Comparison of ENCODE assay signal across 8 cellular contexts in genomic region chr6:152267967-152268845, GRCh38.
DNase-seq lines count a peak whose midpoint lies in the region; ATAC-seq and TF ChIP-seq lines count a peak whose summit lies in the region.

No MANE protein-coding gene starts in this region.

- in situ Hi-C loops in GM13976 (cut with MboI; ENCODE audit: low sequenced_read_pairs, unreplicated experiment), result loop anchor here (10.0 kb wide), 2 partner anchors 503 to 583 kb away; no protein-coding TSS in a partner anchor

- no peaks in the 10 kb centered on the region for H3K27me3 ChIP-seq in BJ (ENCODE audit: control insufficient read depth, insufficient read depth, low read length)
- no peaks in the 10 kb centered on the region for H3K27me3 ChIP-seq in parathyroid adenoma (ENCODE audit: control insufficient read depth, insufficient read depth, low read length)

- CTCF ChIA-PET in BJ (lab: Yijun Ruan, JAX), result interaction anchor here (0.5 to 1.6 kb wide), 9 partner anchors 10 to 829 kb away, joined by 3 to 5 read pairs (median 3); no protein-coding TSS in a partner anchor

- H2AFZ ChIP-seq in parathyroid adenoma, result no peak overlapping the region

- no peak for DNase-seq in BJ (ENCODE audit: low read depth)
- DNase-seq in GM13976 (ENCODE audit: low spot score), result peak; percentile 24
- DNase-seq in OCI-M2 (lab: John Stamatoyannopoulos, UW; ENCODE audit: unreplicated experiment), result peak; percentile 14
- DNase-seq in endothelial cell (ENCODE audit: low spot score), result peak; percentile 39
- DNase-seq in HK-2 (ENCODE audit: unreplicated experiment), result no peak

- no peak overlapping the region for H3K27ac ChIP-seq in parathyroid adenoma

- POLR2A ChIA-PET in BJ (lab: Charles Lee), result no interaction called here

- no peaks in the 10 kb centered on the region for H3K4me1 ChIP-seq in parathyroid adenoma

- H3K9me3 Mint-ChIP-seq in endothelial cell (ENCODE audit: unreplicated experiment), result no peaks in the 10 kb centered on the region

- no peaks in the 10 kb centered on the region for H3K27me3 Mint-ChIP-seq in endothelial cell (ENCODE audit: unreplicated experiment)

- H3K36me3 ChIP-seq in BJ (ENCODE audit: control insufficient read depth, insufficient read depth, low read length), result peaks cover 5% of the 10 kb centered on the region; the same call in 1 of the 2 replicates
- no peaks in the 10 kb centered on the region for H3K36me3 ChIP-seq in parathyroid adenoma (ENCODE audit: control insufficient read depth, insufficient read depth, low read length)

- H3K4me3 ChIP-seq in BJ (ENCODE audit: low read depth, low read length), result no peak overlapping the region
- no peak overlapping the region for H3K4me3 ChIP-seq in parathyroid adenoma (ENCODE audit: low read depth, low read length)

- no peak overlapping the region for H3K4me3 Mint-ChIP-seq in endothelial cell (ENCODE audit: unreplicated experiment)

- no peaks in the 10 kb centered on the region for H3K4me1 Mint-ChIP-seq in endothelial cell (ENCODE audit: unreplicated experiment)

- no peak overlapping the region for H3K9ac ChIP-seq in parathyroid adenoma

- ATAC-seq in GM19395 (IDR thresholded peaks at IDR 0.05; ENCODE audit: unreplicated experiment) (no peak), GM18861 (IDR thresholded peaks at IDR 0.05; ENCODE audit: unreplicated experiment) (no peak)

- TF ChIP-seq CTCF in BJ (IDR thresholded peaks at IDR 0.05; ENCODE audit: insufficient read depth, low read depth, low read length), result peak; percentile 49
- peak; percentile 30 for TF ChIP-seq CTCF in GM13976 (IDR thresholded peaks at IDR 0.05; ENCODE audit: borderline replicate concordance, control extremely low read depth, extremely low read depth, insufficient read depth, missing control alignments)
- TF ChIP-seq CTCF in endothelial cell (IDR thresholded peaks at IDR 0.05; ENCODE audit: unreplicated experiment), result peak; percentile 69
- peak; percentile 31 for TF ChIP-seq CTCF in parathyroid adenoma (IDR thresholded peaks at IDR 0.05)

- no peak overlapping the region for H3K27ac Mint-ChIP-seq in endothelial cell (ENCODE audit: unreplicated experiment)

- no peaks in the 10 kb centered on the region for H3K79me2 ChIP-seq in parathyroid adenoma

- no peaks in the 10 kb centered on the region for H3K9me3 ChIP-seq in parathyroid adenoma (ENCODE audit: control insufficient read depth, low read length)

- no peak overlapping the region for H3K4me2 ChIP-seq in parathyroid adenoma (ENCODE audit: low read length)

- peaks cover under 1% of the 10 kb centered on the region for H3K36me3 Mint-ChIP-seq in endothelial cell (ENCODE audit: low read depth, unreplicated experiment)

Comparison
In these comparisons a context has a peak if more than half of its experiments do, and no peak if none do; other contexts are left out.
1. DNase-seq: peak in GM13976 (single experiment), OCI-M2 (single experiment) and endothelial cell (single experiment); none in BJ (single experiment) and HK-2 (single experiment).
2. Peak in every context shown above with its lines, with median percentiles within 50 percentile points of each other: CTCF ChIP-seq.